Comparison of ENCODE assay signal across 9 cellular contexts in genomic region chr2:134206573-134206972, GRCh38. TPM values are rescaled to one million over a fixed set of nuclear protein-coding genes. Genes with fewer than 3 reads are reported as not detected.
DNase-seq lines count a peak whose midpoint lies in the region; ATAC-seq and TF ChIP-seq lines count a peak whose summit lies in the region.
"Had no signal": no experiment of that assay in that cellular context is flagged by ENCODE, and none has a peak within 500 bp of the region (broad histone marks: within the 10 kb centered on the region; RNA-seq: fewer than 3 reads in every experiment).

No MANE protein-coding gene starts in this region.

- H4K20me1 ChIP-seq in GM23338 (replicated peaks; ENCODE audit: insufficient read depth) = peaks cover 3% of the 10 kb centered on the region; the same call in 1 of the 2 replicates

- no peak overlapping the region for H2AFZ ChIP-seq in GM23338

- H3K27me3 Mint-ChIP-seq in GM23338 (ENCODE audit: insufficient read depth, low read depth, poor library complexity) = peaks cover 3% of the 10 kb centered on the region

- no peaks in the 10 kb centered on the region for H3K9me3 ChIP-seq in adipocyte (ENCODE audit: control insufficient read depth, low read length)

- TF ChIP-seq CTCF in AG10803 (conservative IDR thresholded peaks at IDR 0.05; ENCODE audit: low read length) (no peak), GM23338 (conservative IDR thresholded peaks at IDR 0.05; ENCODE audit: low read depth in 2 of 2) (no peak)

- H3K36me3 ChIP-seq in GM23338 (ENCODE audit: insufficient read depth) = no peaks in the 10 kb centered on the region
- H3K36me3 ChIP-seq in adipocyte (ENCODE audit: control insufficient read depth, insufficient read depth, low read length, severe bottlenecking) = no peaks in the 10 kb centered on the region

- no peak overlapping the region for H3K27ac Mint-ChIP-seq in GM23338

- H3K4me1 Mint-ChIP-seq in GM23338 = peaks cover 27% of the 10 kb centered on the region

- H3K9me2 ChIP-seq in GM23338 (ENCODE audit: insufficient read depth) = 0 out of 2 replicates have a peak, but pooled peaks cover 3% of the 10 kb centered on the region

- H3K4me1 ChIP-seq in GM23338 (ENCODE audit: insufficient read depth) = peaks cover 59% of the 10 kb centered on the region
- peaks cover 22% of the 10 kb centered on the region for H3K4me1 ChIP-seq in adipocyte (ENCODE audit: control insufficient read depth, insufficient read depth, low read length)

- no peak overlapping the region for H3K9ac ChIP-seq in adipocyte (ENCODE audit: low read length)

- no peak overlapping the region for H3K4me3 Mint-ChIP-seq in GM23338

- ATAC-seq in GM23338 (no peak), left lobe of liver (peak; percentile 19)

- 0 out of 2 replicates have a peak overlapping the region, but pooled peaks have one; percentile 60 for H3K4me2 ChIP-seq in GM23338

- no peaks in the 10 kb centered on the region; the same call in 1 of the 3 replicates for H3K9me3 Mint-ChIP-seq in GM23338

- peaks cover 35% of the 10 kb centered on the region; the same call in 1 of the 2 replicates for H3K79me2 ChIP-seq in GM23338 (replicated peaks; ENCODE audit: insufficient read depth)

- no peaks in the 10 kb centered on the region for H3F3A ChIP-seq in GM23338 (replicated peaks; ENCODE audit: low read depth)

- TF ChIP-seq POLR2A in erythroblast (IDR thresholded peaks at IDR 0.05; ENCODE audit: low read length) = no peak

- H3K36me3 Mint-ChIP-seq in GM23338 (ENCODE audit: low read depth) = peaks cover 3% of the 10 kb centered on the region; the same call in 2 of the 3 replicates

- H3K4me3 ChIP-seq in AG10803 (ENCODE audit: low read length) (no peak overlapping the region), GM23338 (no peak overlapping the region), adipocyte (ENCODE audit: low read length) (no peak overlapping the region)

- H3K27me3 ChIP-seq in GM23338 (ENCODE audit: insufficient read depth) = no peaks in the 10 kb centered on the region
- no peaks in the 10 kb centered on the region for H3K27me3 ChIP-seq in adipocyte (replicated peaks; ENCODE audit: control insufficient read depth, insufficient read depth, low read length)

- no peak overlapping the region for H3K27ac ChIP-seq in GM23338 (ENCODE audit: low read depth)

- DNase-seq in AG10803 (ENCODE audit: low read depth) = peak; percentile 68
- no peak for DNase-seq in GM23338 (ENCODE audit: low spot score)
- peak; percentile 63 for DNase-seq in adipocyte (ENCODE audit: low read depth)
- DNase-seq in left lobe of liver (ENCODE audit: low spot score) = no peak
- DNase-seq in NK-92 (lab: John Stamatoyannopoulos, UW; ENCODE audit: unreplicated experiment) = no peak
- no peak for DNase-seq in hippocampal formation (lab: John Stamatoyannopoulos, UW)
- no peak for DNase-seq in NCI-H2196 (lab: John Stamatoyannopoulos, UW; ENCODE audit: unreplicated experiment)
- no peak for DNase-seq in erythroblast (lab: John Stamatoyannopoulos, UW)
- DNase-seq: NCI-H1436 treated with DMSO at 0.1 percent for 48 hours had no signal

TF ChIP-seq in GM23338, 12 proteins besides CTCF, POLR2A, EP300 and RAD21 (continues in another document):
- TF ChIP-seq ETS1 (IDR thresholded peaks at IDR 0.05) = no peak
- TF ChIP-seq STAT1 (IDR thresholded peaks at IDR 0.05; ENCODE audit: unreplicated experiment) = no peak
- no peak for TF ChIP-seq ZNF462 (CRISPR knock-in tag; IDR thresholded peaks at IDR 0.05)
- TF ChIP-seq ZNF331 (CRISPR knock-in tag; IDR thresholded peaks at IDR 0.05; ENCODE audit: low read depth) = no peak
- no peak for TF ChIP-seq POLR2AphosphoS5 (IDR thresholded peaks at IDR 0.05; ENCODE audit: low read depth)

RNA-seq across cellular contexts. Expression of gene MGAT5, which starts 47.3 kb away (rescaled TPM):
- total RNA-seq in GM23338 (2014; rRNA removed; shearing (Covaris generic)) = 25.4 and 27.6 TPM in 2 replicates
- polyA plus RNA-seq in GM23338 (2016; fragmentation: Nextera tagmentation; extraction: Ambion mirVana) = 4.6 and 7.0 TPM in 2 replicates
- 7.5 TPM for total RNA-seq in left lobe of liver

Comparison
In these comparisons a context has a peak if more than half of its experiments do, and no peak if none do; other contexts are left out.
1. DNase-seq: peak in AG10803 (single experiment) and adipocyte (single experiment); none in GM23338 (single experiment), left lobe of liver (single experiment), NK-92 (single experiment), hippocampal formation (0 of 2), NCI-H2196 (single experiment) and erythroblast (0 of 2).